ENCODE assay signal across 15 cellular contexts in the genomic region with DNA sequence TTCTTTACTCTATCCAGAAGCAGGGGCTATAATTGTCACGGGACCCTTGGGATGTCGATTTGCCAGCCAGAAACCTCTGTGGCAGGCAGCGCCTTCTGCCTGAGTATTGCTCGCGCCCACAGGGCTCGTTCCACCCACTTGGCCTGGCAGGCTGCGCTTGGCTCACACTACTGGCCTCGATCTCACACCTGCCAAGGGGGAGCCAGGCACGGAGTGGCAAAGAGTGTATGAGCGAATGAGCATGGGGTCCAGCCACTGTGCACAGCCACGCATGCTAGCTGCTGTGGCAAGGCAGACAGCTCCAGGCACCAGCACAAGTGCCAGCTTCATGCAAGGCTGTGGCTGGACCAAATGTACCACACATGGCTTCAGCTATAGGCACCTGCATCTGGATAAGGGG.
DNase-seq lines count a peak whose midpoint lies in the region; ATAC-seq, FAIRE-seq and TF ChIP-seq lines count a peak whose summit lies in the region.
"Had no signal": no experiment of that assay in that cellular context is flagged by ENCODE, and none has a peak within 500 bp of the region (broad histone marks: within the 10 kb centered on the region; RNA-seq: fewer than 3 reads in every experiment).

No MANE protein-coding gene starts in this region.

- CTCF ChIA-PET in H1 (lab: Charles Lee; ENCODE audit: partially characterized antibody): interaction anchor here (0.8 to 1.1 kb wide), 2 partner anchors 33 to 35 kb away, joined by 3 to 5 read pairs; no protein-coding TSS in a partner anchor

- no peak overlapping the region for H4K5ac ChIP-seq in H1 (ENCODE audit: insufficient read length, low read depth, low read length)

- H2AK5ac ChIP-seq in H1 (ENCODE audit: low read depth, low read length): no peak overlapping the region

- no peak for FAIRE-seq in H1 (lab: Jason Lieb, UNC)
- FAIRE-seq: A549, GM19239, HTR-8/SVneo had no signal

- H3K27me3 ChIP-seq in BE2C (no peaks in the 10 kb centered on the region), H1 (replicated peaks in 1 of 4; ENCODE audit: control insufficient read depth in 3 of 4, extremely low read depth in 1 of 4, insufficient read depth in 3 of 4, low read length in 3 of 4) (no peaks in the 10 kb centered on the region), gastrocnemius medialis (no peaks in the 10 kb centered on the region)
- H3K27me3 ChIP-seq: BLaER1 treated with 17β-estradiol and CSF1 and Interleukin-3, amounts not matched to agents 10 nM and 100 nM had no signal

- H3K4me2 ChIP-seq in H1 (ENCODE audit: insufficient read depth in 1 of 2, low read depth in 2 of 2, low read length in 2 of 2): no peak overlapping the region
- H3K4me2 ChIP-seq: A549; BLaER1 treated with 17β-estradiol and CSF1 and Interleukin-3, amounts not matched to agents 10 nM and 100 nM had no signal

- TF ChIP-seq CTCF in BE2C (IDR thresholded peaks at IDR 0.05; ENCODE audit: low read depth, low read length) (no peak), H1 (IDR thresholded peaks at IDR 0.05; ENCODE audit: control extremely low read depth in 1 of 3, insufficient read depth in 1 of 3, low read depth in 1 of 3, low read length in 3 of 3) (no peak), gastrocnemius medialis (IDR thresholded peaks at IDR 0.05 in 4 of 5, conservative IDR thresholded peaks at IDR 0.05 in 1 of 5) (no peak)

- no peaks in the 10 kb centered on the region for H3K79me2 ChIP-seq in H1 (ENCODE audit: control insufficient read depth in 1 of 2, insufficient read depth in 2 of 2, low read length in 2 of 2)

- DNase-seq in Ammon's horn (ENCODE audit: low spot score): peak; percentile 3
- peak; percentile 5 for DNase-seq in BE2C
- DNase-seq in H1 (ENCODE audit: low read depth in 1 of 2, low spot score in 2 of 2): no peak
- DNase-seq in posterior cingulate gyrus: peak in 6 of 10 donors; percentile 6 to 85 (median 54)
- no peak for DNase-seq in glomerular visceral epithelial cell (ENCODE audit: extremely low spot score)
- no peak for DNase-seq in gastrocnemius medialis
- DNase-seq: CD4-positive, CD25-positive, alpha-beta regulatory T cell; DMS53; GF-D8; HCEC 1CT; HFFc6 had no signal

- no peak overlapping the region for H3K23ac ChIP-seq in H1 (ENCODE audit: insufficient read length)

- no peak overlapping the region for H2AFZ ChIP-seq in H1 (ENCODE audit: low read length)

- H3K23me2 ChIP-seq in H1 (ENCODE audit: low read depth, low read length): no peaks in the 10 kb centered on the region

- H3K4me3 ChIP-seq in BE2C (ENCODE audit: low read depth, low read length) (no peak overlapping the region), H1 (ENCODE audit: extremely low read depth in 1 of 4, insufficient read depth in 2 of 4, low read depth in 3 of 4, low read length in 4 of 4) (no peak overlapping the region), gastrocnemius medialis (no peak overlapping the region)
- H3K4me3 ChIP-seq: A549; BLaER1 treated with 17β-estradiol and CSF1 and Interleukin-3, amounts not matched to agents 10 nM and 100 nM had no signal

- POLR2A ChIA-PET in H1 (lab: Charles Lee; ENCODE audit: partially characterized antibody): no interaction called here

- TF ChIP-seq RAD21 in H1 (IDR thresholded peaks at IDR 0.05 in 1 of 2, conservative IDR thresholded peaks at IDR 0.05 in 1 of 2; ENCODE audit: low read depth in 2 of 2, low read length in 2 of 2): no peak

- no peak overlapping the region for H4K91ac ChIP-seq in H1 (replicated peaks; ENCODE audit: insufficient read length, low read length)

- no peak for ATAC-seq in gastrocnemius medialis

- no peak overlapping the region for H3K56ac ChIP-seq in H1 (replicated peaks; ENCODE audit: insufficient read length, low read depth, low read length)

- H3K27ac ChIP-seq in H1 (ENCODE audit: low read depth, low read length): no peak overlapping the region
- no peak overlapping the region for H3K27ac ChIP-seq in gastrocnemius medialis
- H3K27ac ChIP-seq: A549; BLaER1 treated with 17β-estradiol and CSF1 and Interleukin-3, amounts not matched to agents 10 nM and 100 nM had no signal

- TF ChIP-seq POLR2A in H1 (IDR thresholded peaks at IDR 0.05; ENCODE audit: control extremely low read depth in 1 of 2, low read depth in 2 of 2, low read length in 2 of 2) (no peak), gastrocnemius medialis (IDR thresholded peaks at IDR 0.05) (no peak)

- 92% methylated on average over 11 of the region's 11 CpGs; no CpG with 5 or more reads in 1 of the 2 experiments for WGBS in H1 (ENCODE audit: extremely low coverage in 1 of 2, insufficient coverage in 1 of 2, insufficient read length in 1 of 2, insufficient replicate concordance in 2 of 2, low coverage in 1 of 2, low lambda C conversion rate in 2 of 2, missing lambda C conversion rate in 1 of 2), 2 experiments

- no peak overlapping the region for H2BK120ac ChIP-seq in H1 (replicated peaks; ENCODE audit: low read depth, low read length)

- H3K14ac ChIP-seq in H1 (ENCODE audit: insufficient read length): no peak overlapping the region

- TF ChIP-seq EP300 in H1 (IDR thresholded peaks at IDR 0.05; ENCODE audit: borderline replicate concordance in 1 of 2, low read depth in 2 of 2, low read length in 2 of 2): no peak

- H4K8ac ChIP-seq in H1 (ENCODE audit: extremely low read depth, insufficient read depth, low read length): no peak overlapping the region

- H3K4me1 ChIP-seq in BE2C (no peaks in the 10 kb centered on the region), H1 (replicated peaks in 1 of 4; ENCODE audit: control insufficient read depth in 3 of 4, insufficient read depth in 4 of 4, low read length in 3 of 4) (no peaks in the 10 kb centered on the region; a peak in 2 of 7 replicates), gastrocnemius medialis (no peaks in the 10 kb centered on the region)
- H3K4me1 ChIP-seq: A549; BLaER1 treated with 17β-estradiol and CSF1 and Interleukin-3, amounts not matched to agents 10 nM and 100 nM had no signal

- no peak overlapping the region for H3K4ac ChIP-seq in H1 (replicated peaks; ENCODE audit: insufficient read length, low read depth, low read length)

- H3K9me3 ChIP-seq in BE2C (no peaks in the 10 kb centered on the region), H1 (ENCODE audit: insufficient read depth in 2 of 2, low read depth in 1 of 2, low read length in 1 of 2) (no peaks in the 10 kb centered on the region), gastrocnemius medialis (no peaks in the 10 kb centered on the region)
- H3K9me3 ChIP-seq: A549 had no signal

- in situ Hi-C loops in gastrocnemius medialis (cut with MboI; ENCODE audit: low sequenced_read_pairs in 4 of 4): no loop called here

- intact Hi-C loops in posterior cingulate gyrus (cut with DNase I): no loop called here
- intact Hi-C loops in gastrocnemius medialis (cut with DNase I; ENCODE audit: low total_unique reads): no loop called here

- no peak overlapping the region for H3K9ac ChIP-seq in H1 (replicated peaks in 1 of 4; ENCODE audit: extremely low read depth in 1 of 4, low read depth in 3 of 4, low read length in 3 of 4)
- H3K9ac ChIP-seq: BLaER1 treated with 17β-estradiol and CSF1 and Interleukin-3, amounts not matched to agents 10 nM and 100 nM had no signal

- H2BK5ac ChIP-seq in H1 (ENCODE audit: low read depth, low read length): 0 out of 2 replicates have a peak overlapping the region, but pooled peaks have one; percentile 18

- H2BK20ac ChIP-seq in H1 (ENCODE audit: low read length): no peak overlapping the region

- peak overlapping the region; percentile 75; the same call in 1 of the 2 replicates for H2BK12ac ChIP-seq in H1 (ENCODE audit: low read depth, low read length)

- H3K36me3 ChIP-seq in BE2C (no peaks in the 10 kb centered on the region), H1 (ENCODE audit: control insufficient read depth in 2 of 4, insufficient read depth in 4 of 4, low read length in 3 of 4) (no peaks in the 10 kb centered on the region), gastrocnemius medialis (no peaks in the 10 kb centered on the region)
- H3K36me3 ChIP-seq: BLaER1 treated with 17β-estradiol and CSF1 and Interleukin-3, amounts not matched to agents 10 nM and 100 nM had no signal

- no peaks in the 10 kb centered on the region for H4K20me1 ChIP-seq in H1 (replicated peaks in 1 of 2; ENCODE audit: control insufficient read depth in 1 of 2, insufficient read depth in 2 of 2, low read length in 2 of 2)
- H4K20me1 ChIP-seq: BLaER1 treated with 17β-estradiol and CSF1 and Interleukin-3, amounts not matched to agents 10 nM and 100 nM had no signal

- H3K18ac ChIP-seq in H1 (ENCODE audit: extremely low read depth, low read length): no peak overlapping the region

- H3K79me1 ChIP-seq in H1 (ENCODE audit: low read depth, low read length): no peaks in the 10 kb centered on the region

- peak overlapping the region; percentile 50; the same call in 1 of the 2 replicates for H2BK15ac ChIP-seq in H1 (ENCODE audit: low read length)

TF ChIP-seq in H1, 55 proteins besides CTCF, POLR2A, EP300 and RAD21:
- TF ChIP-seq RXRA (IDR thresholded peaks at IDR 0.05; ENCODE audit: insufficient read depth, low read depth, low read length) (no peak), CHD1 (IDR thresholded peaks at IDR 0.05; ENCODE audit: low read depth, low read length) (no peak)
- TF ChIP-seq, protein P1, sequence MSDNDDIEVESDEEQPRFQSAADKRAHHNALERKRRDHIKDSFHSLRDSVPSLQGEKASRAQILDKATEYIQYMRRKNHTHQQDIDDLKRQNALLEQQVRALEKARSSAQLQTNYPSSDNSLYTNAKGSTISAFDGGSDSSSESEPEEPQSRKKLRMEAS (IDR thresholded peaks at IDR 0.05): no peak

Comparison
In these comparisons a context has a peak if more than half of its experiments do, and no peak if none do; other contexts are left out.
1. DNase-seq: peak in Ammon's horn (single experiment), BE2C (single experiment) and posterior cingulate gyrus (6 of 10); none in H1 (0 of 2), glomerular visceral epithelial cell (single experiment) and gastrocnemius medialis (0 of 2).